In the genomic region with DNA sequence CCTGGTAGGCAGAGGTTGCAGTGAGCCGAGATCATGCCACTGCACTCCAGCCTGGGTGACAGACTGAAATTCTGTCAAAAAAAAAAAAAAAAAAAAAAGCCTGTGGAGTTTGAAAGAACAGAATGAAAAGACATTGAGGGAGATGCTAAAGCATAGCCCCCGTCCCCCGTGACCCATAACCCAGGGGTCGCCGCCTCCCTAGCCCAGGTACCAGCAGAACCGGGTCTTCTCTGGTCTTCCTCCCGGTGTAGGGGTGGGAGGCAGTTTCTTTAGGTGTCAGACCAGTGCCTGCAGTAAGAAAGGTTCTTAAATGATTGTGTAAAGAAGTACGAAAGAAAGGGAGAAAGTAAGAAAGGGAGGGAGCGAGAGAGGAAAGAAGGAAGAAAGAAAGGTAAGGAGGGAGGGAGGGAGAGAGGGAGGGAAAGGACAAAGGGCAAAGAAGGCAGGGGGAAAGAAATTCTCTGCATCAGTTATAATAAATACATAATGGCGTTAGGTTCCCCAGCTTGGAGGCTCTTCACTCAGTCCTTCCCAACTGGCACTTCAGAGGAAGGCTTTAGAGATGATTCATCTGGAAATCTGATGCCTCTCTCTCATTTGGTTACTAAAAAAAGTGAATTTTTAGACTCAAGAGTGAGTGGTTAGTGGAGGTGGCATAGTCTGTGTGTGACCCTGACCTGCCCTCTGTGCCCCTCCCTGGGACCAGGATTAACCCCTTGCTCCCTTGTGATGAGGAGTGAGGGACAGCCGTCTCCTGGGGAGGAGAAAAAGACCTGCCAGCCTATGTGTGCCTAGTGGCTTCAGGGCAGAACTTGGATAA, we compare ENCODE assay signal across 1 cellular context.
A peak's percentile ranks its signal among the peaks of the same experiment; 100 is the strongest.
TF ChIP-seq lines count a peak whose summit lies in the region.

No MANE protein-coding gene starts in this region.

TF ChIP-seq in SK-N-SH, 30 proteins besides CTCF, POLR2A, EP300 and RAD21 (continued from another document):
- TF ChIP-seq ZBTB33 (IDR thresholded peaks at IDR 0.05; ENCODE audit: borderline replicate concordance, low read depth) (no peak), USF1 (IDR thresholded peaks at IDR 0.05; ENCODE audit: borderline replicate concordance, low read depth) (no peak), GATA2 (CRISPR knock-in tag; IDR thresholded peaks at IDR 0.05) (no peak), FOXJ3 (CRISPR knock-in tag; IDR thresholded peaks at IDR 0.05) (no peak), ELF1 (IDR thresholded peaks at IDR 0.05) (no peak), GABPA (IDR thresholded peaks at IDR 0.05; ENCODE audit: low read depth) (no peak), MEF2A (IDR thresholded peaks at IDR 0.05; ENCODE audit: borderline replicate concordance, low read depth) (peak; percentile 70; the same call in 1 of the 2 replicates), MXI1 (IDR thresholded peaks at IDR 0.05; ENCODE audit: low read depth, low read length) (no peak), FOSL2 (IDR thresholded peaks at IDR 0.05; ENCODE audit: borderline replicate concordance, low read depth) (peak; percentile 76), NRF1 (IDR thresholded peaks at IDR 0.05; ENCODE audit: low read depth, low read length) (no peak), JUND (IDR thresholded peaks at IDR 0.05) (peak; percentile 74), FOXM1 (IDR thresholded peaks at IDR 0.05; ENCODE audit: low read depth) (no peak), SIN3A (IDR thresholded peaks at IDR 0.05; ENCODE audit: borderline replicate concordance, low read depth, low read length) (no peak), RFX5 (IDR thresholded peaks at IDR 0.05; ENCODE audit: low read length) (no peak), EZH2phosphoT487 (IDR thresholded peaks at IDR 0.05; ENCODE audit: borderline replicate concordance, low read depth) (no peak), TEAD4 (IDR thresholded peaks at IDR 0.05; ENCODE audit: borderline replicate concordance, insufficient read depth) (no peak), RXRA (IDR thresholded peaks at IDR 0.05; ENCODE audit: borderline replicate concordance, low read depth) (peak; percentile 85), MAX (IDR thresholded peaks at IDR 0.05; ENCODE audit: low read depth) (no peak), SMC3 (IDR thresholded peaks at IDR 0.05; ENCODE audit: low read depth, low read length) (no peak), RCOR1 (IDR thresholded peaks at IDR 0.05; ENCODE audit: low read length) (no peak)
- TF ChIP-seq, protein P1, sequence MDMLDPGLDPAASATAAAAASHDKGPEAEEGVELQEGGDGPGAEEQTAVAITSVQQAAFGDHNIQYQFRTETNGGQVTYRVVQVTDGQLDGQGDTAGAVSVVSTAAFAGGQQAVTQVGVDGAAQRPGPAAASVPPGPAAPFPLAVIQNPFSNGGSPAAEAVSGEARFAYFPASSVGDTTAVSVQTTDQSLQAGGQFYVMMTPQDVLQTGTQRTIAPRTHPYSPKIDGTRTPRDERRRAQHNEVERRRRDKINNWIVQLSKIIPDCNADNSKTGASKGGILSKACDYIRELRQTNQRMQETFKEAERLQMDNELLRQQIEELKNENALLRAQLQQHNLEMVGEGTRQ (IDR thresholded peaks at IDR 0.05; ENCODE audit: borderline replicate concordance, low read depth, low read length): no peak
